ENCODE assay signal across 21 cellular contexts in the genomic region with DNA sequence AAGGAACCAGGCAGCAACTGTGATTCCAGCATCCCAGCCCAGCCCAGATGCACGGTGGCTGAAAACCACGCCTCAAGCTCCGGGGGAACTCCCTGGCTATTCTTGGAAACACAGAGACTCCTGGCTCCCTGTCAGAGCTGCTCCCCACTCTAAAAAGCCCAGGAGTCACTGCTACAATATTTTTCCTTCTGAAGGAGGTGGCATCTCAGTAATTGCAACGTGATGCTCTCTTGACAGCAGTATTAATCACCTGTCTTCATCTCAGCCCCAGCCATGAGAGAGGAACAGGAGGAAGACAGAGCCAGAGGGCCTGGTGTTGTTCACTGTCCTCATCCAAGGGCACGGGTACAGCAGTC. TPM values are rescaled to one million over a fixed set of nuclear protein-coding genes. Genes with fewer than 3 reads are reported as not detected.
DNase-seq lines count a peak whose midpoint lies in the region; ATAC-seq and TF ChIP-seq lines count a peak whose summit lies in the region.
"Had no signal": no experiment of that assay in that cellular context is flagged by ENCODE, and none has a peak within 500 bp of the region (broad histone marks: within the 10 kb centered on the region; RNA-seq: fewer than 3 reads in every experiment).

No MANE protein-coding gene starts in this region.

- no peak overlapping the region for H3K27ac ChIP-seq in tibial nerve
- H3K27ac ChIP-seq: BLaER1 had no signal

- H3K9me3 ChIP-seq in tibial nerve = no peaks in the 10 kb centered on the region
- H3K9me3 ChIP-seq: BLaER1 had no signal

- no peaks in the 10 kb centered on the region for H3K36me3 ChIP-seq in tibial nerve
- H3K36me3 ChIP-seq: BLaER1 had no signal

- CTCF ChIA-PET in activated CD4-positive, alpha-beta T cell treated with anti-CD3 and anti-CD28 coated beads for 36 hours (lab: Charles Lee) = interaction anchor here (0.6 kb wide), 1 partner anchor 170 kb away, joined by 5 read pairs; no protein-coding TSS in a partner anchor
- CTCF ChIA-PET in MCF 10A (lab: Yijun Ruan, JAX) = interaction anchor here (0.5 to 1.7 kb wide), 5 partner anchors 25 to 142 kb away, joined by 4 to 6 read pairs (median 4); a partner anchor contains a TSS

- DNase-seq in activated CD4-positive, alpha-beta T cell treated with anti-CD3 and anti-CD28 coated beads for 36 hours = no peak
- DNase-seq in activated CD4-positive, alpha-beta T cell treated with anti-CD3 and anti-CD28 coated beads for 48 hours = no peak
- DNase-seq in MCF 10A (ENCODE audit: unreplicated experiment) (no peak), myocyte (ENCODE audit: low read depth) (peak; percentile 75), mesothelial cell of epicardium (ENCODE audit: low spot score in 2 of 2, unreplicated experiment in 2 of 2) (no peak), tibial nerve (ENCODE audit: low spot score in 2 of 2) (no peak)
- no peak for DNase-seq in stimulated activated naive CD4-positive, alpha-beta T cell treated with Interleukin-2 at 50 U/mL for 16 hours (lab: John Stamatoyannopoulos, UW)
- no peak for DNase-seq in activated T-cell treated with anti-CD3 and anti-CD28 coated beads, Interleukin-2, amount 50 U/mL, for 24 hours
- DNase-seq: CD8-positive, alpha-beta T cell; DMS79; Karpas-422; MM.1S; NCI-H1092 treated with DMSO at 0.1 percent for 48 hours; NCI-H1694; NCI-H2107; NCI-H446; NK-92 treated with Interleukin-12 subunit alpha and Interleukin-12 subunit beta, amount 100 ng/mL, for 24 hours; RPMI8226 had no signal

- peaks cover 0 to 7% of the 10 kb centered on the region in 2 donors for H3K27me3 ChIP-seq in tibial nerve
- H3K27me3 ChIP-seq: BLaER1 had no signal

- POLR2A ChIA-PET in activated CD4-positive, alpha-beta T cell treated with anti-CD3 and anti-CD28 coated beads for 36 hours (lab: Charles Lee) = no interaction called here
- POLR2A ChIA-PET in MCF 10A (lab: Yijun Ruan, JAX) = interaction anchor here (0.7 to 3.7 kb wide), 11 partner anchors 18 to 106 kb away, joined by 3 to 27 read pairs (median 3); a partner anchor contains a TSS

- WGBS in tibial nerve, 2 donors = 70 to 75% methylated on average over 5 of the region's 5 CpGs

- H3K4me1 ChIP-seq in tibial nerve = no peaks in the 10 kb centered on the region
- H3K4me1 ChIP-seq: BLaER1 had no signal

- TF ChIP-seq CTCF in MCF 10A (IDR thresholded peaks at IDR 0.05; ENCODE audit: unreplicated experiment) (no peak), mesothelial cell of epicardium (IDR thresholded peaks at IDR 0.05; ENCODE audit: unreplicated experiment) (no peak), tibial nerve (IDR thresholded peaks at IDR 0.05) (no peak)

- H3K27me3 Mint-ChIP-seq in activated CD4-positive, alpha-beta T cell treated with anti-CD3 and anti-CD28 coated beads for 36 hours = peaks cover 13% of the 10 kb centered on the region
- H3K27me3 Mint-ChIP-seq in MCF 10A (ENCODE audit: insufficient read depth, unreplicated experiment) (no peaks in the 10 kb centered on the region), mesothelial cell of epicardium (ENCODE audit: low read depth) (peaks cover 5% of the 10 kb centered on the region)
- peaks cover 30% of the 10 kb centered on the region for H3K27me3 Mint-ChIP-seq in activated T-cell treated with anti-CD3 and anti-CD28 coated beads, Interleukin-2, amount 50 U/mL, for 24 hours

- no peaks in the 10 kb centered on the region for H3K36me3 Mint-ChIP-seq in activated CD4-positive, alpha-beta T cell treated with anti-CD3 and anti-CD28 coated beads for 36 hours (ENCODE audit: low read depth)
- H3K36me3 Mint-ChIP-seq in MCF 10A (ENCODE audit: insufficient read depth, unreplicated experiment) = no peaks in the 10 kb centered on the region
- no peaks in the 10 kb centered on the region for H3K36me3 Mint-ChIP-seq in activated T-cell treated with anti-CD3 and anti-CD28 coated beads, Interleukin-2, amount 50 U/mL, for 24 hours (ENCODE audit: low read depth)
- H3K36me3 Mint-ChIP-seq in mesothelial cell of epicardium = no peaks in the 10 kb centered on the region
- H3K36me3 Mint-ChIP-seq: CD8-positive, alpha-beta T cell had no signal

- H3K9me3 Mint-ChIP-seq in activated CD4-positive, alpha-beta T cell treated with anti-CD3 and anti-CD28 coated beads for 36 hours (ENCODE audit: low read depth) = no peaks in the 10 kb centered on the region
- H3K9me3 Mint-ChIP-seq in MCF 10A (ENCODE audit: unreplicated experiment) (no peaks in the 10 kb centered on the region), mesothelial cell of epicardium (no peaks in the 10 kb centered on the region)
- no peaks in the 10 kb centered on the region for H3K9me3 Mint-ChIP-seq in activated T-cell treated with anti-CD3 and anti-CD28 coated beads, Interleukin-2, amount 50 U/mL, for 24 hours
- H3K9me3 Mint-ChIP-seq: CD8-positive, alpha-beta T cell had no signal

- BruUV-seq in MCF 10A (replicated peaks; lab: Mats Ljungman, UMichigan) = no TSS peak

- ATAC-seq in activated CD4-positive, alpha-beta T cell treated with anti-CD3 and anti-CD28 coated beads for 36 hours = peak; percentile 12
- ATAC-seq: CD8-positive, alpha-beta T cell; HCT116 had no signal

- no peak overlapping the region for H3K4me3 ChIP-seq in tibial nerve
- H3K4me3 ChIP-seq: BLaER1 had no signal

- intact Hi-C loops in activated CD4-positive, alpha-beta T cell treated with anti-CD3 and anti-CD28 coated beads for 36 hours (cut with DNase I, micrococcal nuclease) = no loop called here
- intact Hi-C loops in MCF 10A (cut with micrococcal nuclease) = loop anchor here (5.0 kb wide), 1 partner anchor 46 kb away; no protein-coding TSS in a partner anchor

- no peaks in the 10 kb centered on the region for H3K4me1 Mint-ChIP-seq in activated CD4-positive, alpha-beta T cell treated with anti-CD3 and anti-CD28 coated beads for 36 hours
- H3K4me1 Mint-ChIP-seq in MCF 10A (ENCODE audit: insufficient read depth, unreplicated experiment) = peaks cover 34% of the 10 kb centered on the region
- H3K4me1 Mint-ChIP-seq in activated T-cell treated with anti-CD3 and anti-CD28 coated beads, Interleukin-2, amount 50 U/mL, for 24 hours (ENCODE audit: low read depth) = no peaks in the 10 kb centered on the region
- H3K4me1 Mint-ChIP-seq in mesothelial cell of epicardium = peaks cover 19% of the 10 kb centered on the region

- TF ChIP-seq POLR2A in tibial nerve (IDR thresholded peaks at IDR 0.05) = no peak

- no peak overlapping the region for H3K27ac Mint-ChIP-seq in activated CD4-positive, alpha-beta T cell treated with anti-CD3 and anti-CD28 coated beads for 36 hours
- H3K27ac Mint-ChIP-seq in MCF 10A (ENCODE audit: low read depth, unreplicated experiment) (peak overlapping the region; percentile 75), mesothelial cell of epicardium (no peak overlapping the region)
- H3K27ac Mint-ChIP-seq in activated T-cell treated with anti-CD3 and anti-CD28 coated beads, Interleukin-2, amount 50 U/mL, for 24 hours = no peak overlapping the region
- H3K27ac Mint-ChIP-seq: CD8-positive, alpha-beta T cell had no signal

- no peak overlapping the region for H3K4me3 Mint-ChIP-seq in activated CD4-positive, alpha-beta T cell treated with anti-CD3 and anti-CD28 coated beads for 36 hours
- H3K4me3 Mint-ChIP-seq in MCF 10A (ENCODE audit: unreplicated experiment) (no peak overlapping the region), mesothelial cell of epicardium (no peak overlapping the region)
- no peak overlapping the region for H3K4me3 Mint-ChIP-seq in activated T-cell treated with anti-CD3 and anti-CD28 coated beads, Interleukin-2, amount 50 U/mL, for 24 hours
- H3K4me3 Mint-ChIP-seq: CD8-positive, alpha-beta T cell had no signal

- no peak for TF ChIP-seq EP300 in tibial nerve (IDR thresholded peaks at IDR 0.05)

RNA-seq across cellular contexts. Expression of a gene that starts 26.9 kb away (rescaled TPM):
- not detected for total RNA-seq in activated CD4-positive, alpha-beta T cell treated with anti-CD3 and anti-CD28 coated beads for 36 hours
- total RNA-seq in MCF 10A (2022) = 0.28 and 0.96 TPM in 2 replicates
- 0.10 and 0.11 TPM in 2 replicates for total RNA-seq in myocyte
- polyA plus RNA-seq in myocyte (2012) = 1.3 TPM
- total RNA-seq in mesothelial cell of epicardium = 5.5 to 7.5 TPM (median 5.9 TPM) in 3 replicates
- 1 to 10 TPM in 2 of 4 donors, under 1 TPM in 1, not detected in 1; 0.39 to 4.5 (median 1.3) TPM for total RNA-seq in tibial nerve
- total RNA-seq: A172; CD8-positive, alpha-beta T cell had no signal
